ENCODE assay signal across 9 cellular contexts in genomic region chr16:56589141-56590039, GRCh38. TPM values are rescaled to one million over a fixed set of nuclear protein-coding genes. Genes with fewer than 3 reads are reported as not detected.
DNase-seq lines count a peak whose midpoint lies in the region; ATAC-seq and TF ChIP-seq lines count a peak whose summit lies in the region.
"Had no signal": no experiment of that assay in that cellular context is flagged by ENCODE, and none has a peak within 500 bp of the region (broad histone marks: within the 10 kb centered on the region; RNA-seq: fewer than 3 reads in every experiment).

MT3 (plus strand) TSS chr16:56589528; CDS start chr16:56589591, 63 bp downstream.

- H3K4me3 ChIP-seq in CD4-positive, alpha-beta memory T cell (ENCODE audit: low read length in 2 of 2) = peak within 1 kb of the TSS in 1 of 2 donors; percentile 41
- peak within 1 kb of the TSS; percentile 42 to 52 for H3K4me3 ChIP-seq in right atrium auricular region
- H3K4me3 ChIP-seq in rectal smooth muscle tissue (ENCODE audit: low read length) = peak within 1 kb of the TSS; percentile 53

- H3K9me3 Mint-ChIP-seq in CD4-positive, alpha-beta memory T cell = peaks cover 0 to 5% (median 0%) of the 10 kb centered on the region in 8 donors
- H3K9me3 Mint-ChIP-seq in activated naive CD4-positive, alpha-beta T cell treated with anti-CD3 and anti-CD28 coated beads, Interleukin-2, amount 10 ng/mL, durations not matched to agents 7 days and 5 days = no peaks in the 10 kb centered on the region

- POLR2A ChIA-PET in CD4-positive, alpha-beta memory T cell (lab: Charles Lee; ENCODE audit: partially characterized antibody) = no interaction called here

- H3K27me3 ChIP-seq in CD4-positive, alpha-beta memory T cell (ENCODE audit: insufficient read depth, low read length) = peaks cover 15% of the 10 kb centered on the region
- H3K27me3 ChIP-seq in right atrium auricular region = no peaks in the 10 kb centered on the region
- H3K27me3 ChIP-seq in rectal smooth muscle tissue (ENCODE audit: control insufficient read depth, insufficient read depth, low read length) = peaks cover 9% of the 10 kb centered on the region

- H3K9me3 ChIP-seq in CD4-positive, alpha-beta memory T cell (ENCODE audit: control insufficient read depth in 1 of 2, low read length in 2 of 2) = no peaks in the 10 kb centered on the region
- no peaks in the 10 kb centered on the region for H3K9me3 ChIP-seq in right atrium auricular region

- no peak for ATAC-seq in GM18858 (IDR thresholded peaks at IDR 0.05; ENCODE audit: unreplicated experiment)
- ATAC-seq: HCT116 had no signal

- intact Hi-C loops in CD4-positive, alpha-beta memory T cell (cut with micrococcal nuclease) = no loop called here

- no peaks in the 10 kb centered on the region for H3K36me3 Mint-ChIP-seq in CD4-positive, alpha-beta memory T cell
- H3K36me3 Mint-ChIP-seq in activated naive CD4-positive, alpha-beta T cell treated with anti-CD3 and anti-CD28 coated beads, Interleukin-2, amount 10 ng/mL, durations not matched to agents 7 days and 5 days = no peaks in the 10 kb centered on the region

- peaks cover 17 to 33% of the 10 kb centered on the region in 2 donors for H3K27me3 Mint-ChIP-seq in CD4-positive, alpha-beta memory T cell
- peaks cover 78% of the 10 kb centered on the region for H3K27me3 Mint-ChIP-seq in activated naive CD4-positive, alpha-beta T cell treated with anti-CD3 and anti-CD28 coated beads, Interleukin-2, amount 10 ng/mL, durations not matched to agents 7 days and 5 days

- peak within 1 kb of the TSS in 2 of 7 donors; percentile 13 to 41 for H3K27ac Mint-ChIP-seq in CD4-positive, alpha-beta memory T cell
- no peak within 1 kb of the TSS for H3K27ac Mint-ChIP-seq in activated naive CD4-positive, alpha-beta T cell treated with anti-CD3 and anti-CD28 coated beads, Interleukin-2, amount 10 ng/mL, durations not matched to agents 7 days and 5 days

- no peak for TF ChIP-seq CTCF in right atrium auricular region (IDR thresholded peaks at IDR 0.05)

- peaks cover 3 to 15% (median 7%) of the 10 kb centered on the region in 4 donors for H3K4me1 Mint-ChIP-seq in CD4-positive, alpha-beta memory T cell
- H3K4me1 Mint-ChIP-seq in activated naive CD4-positive, alpha-beta T cell treated with anti-CD3 and anti-CD28 coated beads, Interleukin-2, amount 10 ng/mL, durations not matched to agents 7 days and 5 days = peaks cover 15% of the 10 kb centered on the region

- CTCF ChIA-PET in CD4-positive, alpha-beta memory T cell (lab: Charles Lee; ENCODE audit: partially characterized antibody) = no interaction called here
- CTCF ChIA-PET in activated naive CD4-positive, alpha-beta T cell treated with anti-CD3 and anti-CD28 coated beads, Interleukin-2, amount 10 ng/mL, durations not matched to agents 7 days and 5 days (lab: Charles Lee) = no interaction called here

- no peak within 1 kb of the TSS for H3K9ac ChIP-seq in rectal smooth muscle tissue (ENCODE audit: low read length)

- no peaks in the 10 kb centered on the region for H3K36me3 ChIP-seq in CD4-positive, alpha-beta memory T cell (ENCODE audit: insufficient read depth, low read length)
- H3K36me3 ChIP-seq in right atrium auricular region = no peaks in the 10 kb centered on the region
- no peaks in the 10 kb centered on the region for H3K36me3 ChIP-seq in rectal smooth muscle tissue (ENCODE audit: control insufficient read depth, insufficient read depth, low read length)

- DNase-seq in CD4-positive, alpha-beta memory T cell = peak in 3 of 5 donors; percentile 10 to 29 (median 24)
- DNase-seq in NCI-H146 (lab: John Stamatoyannopoulos, UW) (peak; percentile 77), right atrium auricular region (ENCODE audit: low spot score) (no peak), GM19238 (ENCODE audit: insufficient read length, low spot score) (no peak), T-helper 9 cell (no peak)
- DNase-seq in activated naive CD4-positive, alpha-beta T cell treated with anti-CD3 and anti-CD28 coated beads, Interleukin-2, amount 10 ng/mL, durations not matched to agents 7 days and 5 days = peak; percentile 47

- peaks cover 7% of the 10 kb centered on the region for H3K4me1 ChIP-seq in CD4-positive, alpha-beta memory T cell (ENCODE audit: insufficient read depth, low read length)
- H3K4me1 ChIP-seq in right atrium auricular region = peaks cover 0 to 21% of the 10 kb centered on the region in 2 donors
- H3K4me1 ChIP-seq in rectal smooth muscle tissue (ENCODE audit: control insufficient read depth, insufficient read depth, low read length) = no peaks in the 10 kb centered on the region

- H3K27ac ChIP-seq in CD4-positive, alpha-beta memory T cell (ENCODE audit: low read depth, low read length) = no peak within 1 kb of the TSS
- H3K27ac ChIP-seq in right atrium auricular region = no peak within 1 kb of the TSS
- H3K27ac ChIP-seq in rectal smooth muscle tissue (ENCODE audit: low read depth, low read length) = no peak within 1 kb of the TSS

- H3K4me3 Mint-ChIP-seq in CD4-positive, alpha-beta memory T cell = peak within 1 kb of the TSS; percentile 69 to 85 (median 80)
- peak within 1 kb of the TSS; percentile 78 for H3K4me3 Mint-ChIP-seq in activated naive CD4-positive, alpha-beta T cell treated with anti-CD3 and anti-CD28 coated beads, Interleukin-2, amount 10 ng/mL, durations not matched to agents 7 days and 5 days

RNA-seq across cellular contexts. Expression of gene MT3, which starts in this region (rescaled TPM):
- not detected for total RNA-seq in CD4-positive, alpha-beta memory T cell
- 1 to 10 TPM in 1 of 2 donors, not detected in 1; 1.1 TPM for polyA plus RNA-seq in CD4-positive, alpha-beta memory T cell
- total RNA-seq in right atrium auricular region = not detected

Comparison
In these comparisons a context has a peak if more than half of its experiments do, and no peak if none do; other contexts are left out.
1. DNase-seq: peak in CD4-positive, alpha-beta memory T cell (3 of 5), NCI-H146 (single experiment) and activated naive CD4-positive, alpha-beta T cell treated with anti-CD3 and anti-CD28 coated beads, Interleukin-2, amount 10 ng/mL, durations not matched to agents 7 days and 5 days (single experiment); none in right atrium auricular region (single experiment), GM19238 (single experiment) and T-helper 9 cell (single experiment).